ENCODE assay signal across 8 cellular contexts in the genomic region with DNA sequence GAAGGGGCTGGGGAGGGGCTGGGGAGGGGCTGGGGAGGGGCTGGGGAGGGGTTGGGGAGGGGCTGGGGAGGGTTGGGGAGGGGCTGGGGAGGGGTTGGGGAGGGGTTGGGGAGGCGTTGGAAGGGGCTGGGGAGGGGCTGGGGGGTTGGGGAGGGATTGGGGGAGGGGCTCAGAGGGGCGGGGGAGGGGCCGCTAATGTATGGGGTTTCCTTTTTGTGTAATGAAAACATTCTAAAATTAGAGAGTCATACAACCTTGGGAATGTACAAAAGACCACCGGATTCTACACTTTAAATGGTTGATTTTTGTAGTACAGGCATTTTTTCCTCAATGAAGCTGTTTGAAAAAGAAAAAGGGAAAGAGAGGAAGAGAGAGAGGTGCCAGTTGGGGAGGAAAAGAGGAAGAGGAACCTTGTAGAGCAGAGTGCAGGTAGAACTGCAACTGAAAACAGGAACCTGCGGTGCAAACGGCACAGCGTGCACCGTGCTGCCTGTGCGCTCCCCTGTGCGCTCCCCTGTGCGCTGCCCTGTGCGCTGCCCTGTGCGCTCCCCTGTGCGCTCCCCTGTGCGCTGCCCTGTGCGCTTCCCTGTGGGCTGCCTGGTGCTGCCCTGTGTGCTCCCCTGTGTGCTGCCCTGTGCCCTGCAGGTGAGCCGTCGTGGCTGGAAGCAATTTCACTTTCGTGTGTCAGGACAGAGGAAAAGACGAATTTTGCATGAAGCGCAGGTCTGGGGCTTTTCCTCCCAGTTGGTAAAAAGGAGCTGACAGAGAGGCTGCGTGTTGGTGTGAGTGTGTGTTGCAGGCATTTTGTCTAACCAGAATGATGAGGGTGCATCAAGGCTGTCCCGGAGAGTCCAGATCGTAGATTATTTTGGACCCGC. TPM values are rescaled to one million over a fixed set of nuclear protein-coding genes. Genes with fewer than 3 reads are reported as not detected.
DNase-seq lines count a peak whose midpoint lies in the region; ATAC-seq lines count a peak whose summit lies in the region.

No MANE protein-coding gene starts in this region.

- H3K4me3 ChIP-seq in Jurkat, Clone E6-1 (ENCODE audit: low read length), result peak overlapping the region; percentile 35

- H3K36me3 Mint-ChIP-seq in central memory CD8-positive, alpha-beta T cell (ENCODE audit: insufficient read depth), result peaks cover 3% of the 10 kb centered on the region

- peak; percentile 34 for DNase-seq in stimulated activated CD4-positive, alpha-beta T cell treated with anti-CD3 and anti-CD28 coated beads, Interleukin-15, amount 100 ng/mL, for 24 hours
- DNase-seq in stimulated activated CD4-positive, alpha-beta T cell treated with anti-CD3 and anti-CD28 coated beads, Interleukin-4, amount 100 ng/mL, for 4 hours, result no peak
- DNase-seq in Jurkat, Clone E6-1 (ENCODE audit: low read depth, low spot score), result peak; percentile 37
- DNase-seq in central memory CD8-positive, alpha-beta T cell (ENCODE audit: low spot score in 2 of 2), result no peak
- peak in 1 of 2 donors; percentile 45 for DNase-seq in stimulated activated naive CD8-positive, alpha-beta T cell treated with anti-CD3 and anti-CD28 coated beads, Interleukin-15, amount 100 ng/mL, for 72 hours
- DNase-seq in NK-92 (lab: John Stamatoyannopoulos, UW; ENCODE audit: unreplicated experiment), result no peak
- no peak for DNase-seq in RKO (ENCODE audit: low spot score)

- ATAC-seq in central memory CD8-positive, alpha-beta T cell (replicated peaks; ENCODE audit: extremely low read depth, poor library complexity, severe bottlenecking), result peak; percentile 75
- peak; percentile 90 for ATAC-seq in stimulated activated naive CD8-positive, alpha-beta T cell treated with anti-CD3 and anti-CD28 coated beads, Interleukin-15, amount 100 ng/mL, for 72 hours
- ATAC-seq in HG02970 (IDR thresholded peaks at IDR 0.05; ENCODE audit: low FRiP score, unreplicated experiment), result no peak

- peaks cover 68% of the 10 kb centered on the region for H3K27me3 Mint-ChIP-seq in central memory CD8-positive, alpha-beta T cell
- H3K27me3 Mint-ChIP-seq in stimulated activated naive CD8-positive, alpha-beta T cell treated with anti-CD3 and anti-CD28 coated beads, Interleukin-15, amount 100 ng/mL, for 72 hours, result peaks cover 61% of the 10 kb centered on the region

- no peak overlapping the region for H3K27ac Mint-ChIP-seq in central memory CD8-positive, alpha-beta T cell (ENCODE audit: low read depth)
- H3K27ac Mint-ChIP-seq in stimulated activated naive CD8-positive, alpha-beta T cell treated with anti-CD3 and anti-CD28 coated beads, Interleukin-15, amount 100 ng/mL, for 72 hours, result no peak overlapping the region

- no peak overlapping the region for H3K4me3 Mint-ChIP-seq in central memory CD8-positive, alpha-beta T cell
- peak overlapping the region; percentile 50 to 59 for H3K4me3 Mint-ChIP-seq in stimulated activated naive CD8-positive, alpha-beta T cell treated with anti-CD3 and anti-CD28 coated beads, Interleukin-15, amount 100 ng/mL, for 72 hours

- no peaks in the 10 kb centered on the region for H3K9me3 Mint-ChIP-seq in central memory CD8-positive, alpha-beta T cell
- no peaks in the 10 kb centered on the region for H3K9me3 Mint-ChIP-seq in stimulated activated naive CD8-positive, alpha-beta T cell treated with anti-CD3 and anti-CD28 coated beads, Interleukin-15, amount 100 ng/mL, for 72 hours

- peaks cover 39% of the 10 kb centered on the region for H3K4me1 Mint-ChIP-seq in central memory CD8-positive, alpha-beta T cell
- peaks cover 40% of the 10 kb centered on the region for H3K4me1 Mint-ChIP-seq in stimulated activated naive CD8-positive, alpha-beta T cell treated with anti-CD3 and anti-CD28 coated beads, Interleukin-15, amount 100 ng/mL, for 72 hours

RNA-seq across cellular contexts. Expression of a gene that starts 40.8 kb away (rescaled TPM):
- 1.3 TPM for polyA plus RNA-seq in Jurkat, Clone E6-1 (2012; ENCODE audit: insufficient read depth, insufficient read length)

Comparison
In these comparisons a context has a peak if more than half of its experiments do, and no peak if none do; other contexts are left out.
1. DNase-seq: peak in stimulated activated CD4-positive, alpha-beta T cell treated with anti-CD3 and anti-CD28 coated beads, Interleukin-15, amount 100 ng/mL, for 24 hours (single experiment) and Jurkat, Clone E6-1 (single experiment); none in stimulated activated CD4-positive, alpha-beta T cell treated with anti-CD3 and anti-CD28 coated beads, Interleukin-4, amount 100 ng/mL, for 4 hours (0 of 2), central memory CD8-positive, alpha-beta T cell (0 of 2), NK-92 (single experiment) and RKO (single experiment).